In genomic region chr6:35920793-35921732, GRCh38 we compare ENCODE assay signal across 8 cellular contexts. TPM values are rescaled to one million over a fixed set of nuclear protein-coding genes. Genes with fewer than 3 reads are reported as not detected.
DNase-seq lines count a peak whose midpoint lies in the region; ATAC-seq and TF ChIP-seq lines count a peak whose summit lies in the region.

TSS of gene SRPK1 (minus strand) at chr6:35921098. CDS start at chr6:35921056, 42 bp downstream.

- peaks cover 67% of the 10 kb centered on the region for H3K79me2 ChIP-seq in PC-3 (ENCODE audit: low read length)

- no peak for TF ChIP-seq CTCF in PC-3 (conservative IDR thresholded peaks at IDR 0.05; ENCODE audit: low read depth, low read length)

- peak within 1 kb of the TSS; percentile 88 for H3K4me2 ChIP-seq in PC-3 (ENCODE audit: low read length)

- CTCF ChIA-PET in PC-3 (lab: Charles Lee): no interaction called here

- H2AFZ ChIP-seq in PC-3 (ENCODE audit: low read length): peak within 1 kb of the TSS; percentile 98

- peak within 1 kb of the TSS; percentile 99 for H3K4me3 ChIP-seq in PC-3 (ENCODE audit: low read length)
- H3K4me3 ChIP-seq in esophagus (ENCODE audit: low read depth in 1 of 2, low read length in 2 of 2): peak within 1 kb of the TSS; percentile 64 to 89
- peak within 1 kb of the TSS; percentile 97 for H3K4me3 ChIP-seq in mucosa of stomach (ENCODE audit: low read length)

- H3K27ac ChIP-seq in PC-3 (ENCODE audit: low read length) (peak within 1 kb of the TSS; percentile 82), esophagus (ENCODE audit: low read depth in 2 of 2, low read length in 1 of 2) (peak within 1 kb of the TSS; percentile 63 to 92)

- H3F3A ChIP-seq in PC-3 (ENCODE audit: low read length, unreplicated experiment): no peaks in the 10 kb centered on the region

- no peaks in the 10 kb centered on the region for H3K9me3 ChIP-seq in PC-3 (ENCODE audit: low read length)
- no peaks in the 10 kb centered on the region for H3K9me3 ChIP-seq in esophagus (ENCODE audit: control insufficient read depth in 2 of 2, insufficient read depth in 1 of 2, low read depth in 1 of 2, low read length in 1 of 2)
- no peaks in the 10 kb centered on the region for H3K9me3 ChIP-seq in mucosa of stomach (ENCODE audit: control insufficient read depth, low read length)

- no peaks in the 10 kb centered on the region for H3K27me3 ChIP-seq in PC-3 (ENCODE audit: low read length)
- no peaks in the 10 kb centered on the region for H3K27me3 ChIP-seq in esophagus (ENCODE audit: control insufficient read depth in 1 of 2, insufficient read depth in 2 of 2, low read length in 2 of 2)
- no peaks in the 10 kb centered on the region for H3K27me3 ChIP-seq in mucosa of stomach (ENCODE audit: control insufficient read depth, insufficient read depth, low read length)

- H3K9ac ChIP-seq in PC-3 (ENCODE audit: low read length) (peak within 1 kb of the TSS; percentile 99), mucosa of stomach (ENCODE audit: low read length) (peak within 1 kb of the TSS; percentile 76)

- peaks cover 4% of the 10 kb centered on the region for H3K36me3 Mint-ChIP-seq in IgD-negative memory B cell

- H3K9me2 ChIP-seq in PC-3 (replicated peaks; ENCODE audit: low read length): no peaks in the 10 kb centered on the region

- POLR2A ChIA-PET in PC-3 (lab: Charles Lee; ENCODE audit: unreplicated experiment): interaction anchor here (0.6 to 0.7 kb wide), 3 partner anchors 14 to 652 kb away, joined by 3 read pairs; no protein-coding TSS in a partner anchor

- peak within 1 kb of the TSS; percentile 90 to 97 (median 96) for H3K4me3 Mint-ChIP-seq in IgD-negative memory B cell

- intact Hi-C loops in PC-3 (cut with micrococcal nuclease): loop anchor here (2.0 kb wide), 1 partner anchor 106 kb away; the partner anchor contains the start of gene MAPK14

- H3K27ac Mint-ChIP-seq in IgD-negative memory B cell: peak within 1 kb of the TSS; percentile 55 to 96 (median 93)

- 0 to 1% methylated on average over 42 to 69 of the region's 69 CpGs for WGBS in esophagus, 2 donors

- no peaks in the 10 kb centered on the region for H3K27me3 Mint-ChIP-seq in IgD-negative memory B cell

- H4K20me1 ChIP-seq in PC-3 (ENCODE audit: low read length): peaks cover 35% of the 10 kb centered on the region

- H3K9me3 Mint-ChIP-seq in IgD-negative memory B cell: no peaks in the 10 kb centered on the region

- peaks cover 9% of the 10 kb centered on the region; the same call in 1 of the 2 replicates for H3K36me3 ChIP-seq in PC-3 (ENCODE audit: low read depth, low read length)
- H3K36me3 ChIP-seq in esophagus (ENCODE audit: control insufficient read depth in 2 of 2, insufficient read depth in 2 of 2, low read length in 1 of 2): no peaks in the 10 kb centered on the region
- H3K36me3 ChIP-seq in mucosa of stomach (ENCODE audit: control insufficient read depth, insufficient read depth, low read length): no peaks in the 10 kb centered on the region

- ATAC-seq in GM21528 (IDR thresholded peaks at IDR 0.05; ENCODE audit: low FRiP score, unreplicated experiment) (peak; percentile 82), PC-3 (peak; percentile 77)

- DNase-seq in DMS114 treated with DMSO at 0.1 percent for 48 hours (lab: John Stamatoyannopoulos, UW; ENCODE audit: unreplicated experiment) (peak; percentile 79), PC-3 (peak; percentile 89)
- peak; percentile 87 for DNase-seq in activated T-cell treated with anti-CD3 and anti-CD28 coated beads, Interleukin-2, amount 50 U/mL, for 1 hour
- DNase-seq in stimulated activated CD8-positive, alpha-beta memory T cell treated with anti-CD3 and anti-CD28 coated beads, Interleukin-4, amount 100 ng/mL, for 48 hours: peak; percentile 92

- H3K4me1 ChIP-seq in PC-3 (ENCODE audit: insufficient read depth, low read length): peaks cover 28% of the 10 kb centered on the region
- H3K4me1 ChIP-seq in esophagus (ENCODE audit: control insufficient read depth in 2 of 2, insufficient read depth in 2 of 2, low read length in 1 of 2): no peaks in the 10 kb centered on the region
- peaks cover 20% of the 10 kb centered on the region for H3K4me1 ChIP-seq in mucosa of stomach (ENCODE audit: control insufficient read depth, insufficient read depth, low read length)

- H3K4me1 Mint-ChIP-seq in IgD-negative memory B cell: peaks cover 18 to 33% (median 23%) of the 10 kb centered on the region in 3 donors

- no TSS peak for BruUV-seq in PC-3 (replicated peaks; lab: Mats Ljungman, UMichigan)

RNA-seq across cellular contexts. Expression of gene SRPK1, which starts in this region (rescaled TPM):
- polyA plus RNA-seq in IgD-negative memory B cell: 36.0 TPM
- 95.2 and 100 TPM in 2 replicates for total RNA-seq in PC-3 (2014; rRNA removed)
- 10 to 100 TPM; 15.2 to 20.2 TPM for polyA plus RNA-seq in esophagus

Comparison
In these comparisons a context has a peak if more than half of its experiments do, and no peak if none do; other contexts are left out.
1. Peak in every context shown above with its lines: DNase-seq, ATAC-seq, H3K4me3 ChIP-seq and H3K27ac ChIP-seq.